Comparison of ENCODE assay signal across 11 cellular contexts in genomic region chr13:37870489-37870845, GRCh38. TPM values are rescaled to one million over a fixed set of nuclear protein-coding genes. Genes with fewer than 3 reads are reported as not detected.
A peak's percentile ranks its signal among the peaks of the same experiment; 100 is the strongest.
DNase-seq lines count a peak whose midpoint lies in the region; ATAC-seq, FAIRE-seq and TF ChIP-seq lines count a peak whose summit lies in the region.
"Had no signal": no experiment of that assay in that cellular context is flagged by ENCODE, and none has a peak within 500 bp of the region (broad histone marks: within the 10 kb centered on the region; RNA-seq: fewer than 3 reads in every experiment).

No MANE protein-coding gene starts in this region.

- H3F3A ChIP-seq in smooth muscle cell (ENCODE audit: low read depth) = peaks cover 3% of the 10 kb centered on the region

- no CpG with 5 or more reads among the region's 9 CpGs for WGBS in H9 (ENCODE audit: extremely low coverage, insufficient read length, low lambda C conversion rate)
- 27% methylated on average over 9 of the region's 9 CpGs for WGBS in smooth muscle cell (ENCODE audit: low lambda C conversion rate)

- peak overlapping the region in 2 of 3 experiments; percentile 28 to 88; a peak in 3 of 7 replicates for H3K27ac Mint-ChIP-seq in H9
- H3K27ac Mint-ChIP-seq in brain = peak overlapping the region in 3 of 5 experiments; percentile 49 to 94 (median 79)
- H3K27ac Mint-ChIP-seq: activated CD8-positive, alpha-beta memory T cell treated with anti-CD3 and anti-CD28 coated beads, Interleukin-2, amount 10 ng/mL, durations not matched to agents 7 days and 5 days had no signal

- H3K27me3 Mint-ChIP-seq in H9 (ENCODE audit: low read depth) (peaks cover 14% of the 10 kb centered on the region), brain (peaks cover 27% of the 10 kb centered on the region)

- no peak overlapping the region for H3K23ac ChIP-seq in H9 (ENCODE audit: insufficient read length, low read depth, low read length)

- H3K4me1 Mint-ChIP-seq in H9 (peaks cover 20 to 35% of the 10 kb centered on the region in 2 experiments), brain (peaks cover 49% of the 10 kb centered on the region)
- H3K4me1 Mint-ChIP-seq: activated CD8-positive, alpha-beta memory T cell treated with anti-CD3 and anti-CD28 coated beads, Interleukin-2, amount 10 ng/mL, durations not matched to agents 7 days and 5 days had no signal

- H3K4me3 ChIP-seq in kidney (ENCODE audit: low read length in 2 of 2) (peak overlapping the region; percentile 65 to 79), smooth muscle cell (peak overlapping the region; percentile 70)

- DNase-seq in H9 (no peak), kidney (no peak), smooth muscle cell (lab: John Stamatoyannopoulos, UW; ENCODE audit: unreplicated experiment) (no peak), posterior vena cava (ENCODE audit: low spot score) (no peak)
- DNase-seq: activated CD8-positive, alpha-beta memory T cell treated with anti-CD3 and anti-CD28 coated beads, Interleukin-2, amount 10 ng/mL, durations not matched to agents 7 days and 5 days; central memory CD4-positive, alpha-beta T cell; MV-4-11 had no signal

- H4K8ac ChIP-seq in H9 (replicated peaks; ENCODE audit: insufficient read length, low read depth, low read length) = no peak overlapping the region

- no peaks in the 10 kb centered on the region; a peak in 1 of 7 replicates for H3K36me3 Mint-ChIP-seq in H9 (ENCODE audit: insufficient read depth in 1 of 3, low read depth in 3 of 3)
- no peaks in the 10 kb centered on the region for H3K36me3 Mint-ChIP-seq in brain

- H2BK15ac ChIP-seq in H9 (ENCODE audit: low read depth, low read length) = no peak overlapping the region

- H4K91ac ChIP-seq in H9 (ENCODE audit: insufficient read length, low read depth, low read length) = no peak overlapping the region

- no peak overlapping the region for H2AK5ac ChIP-seq in H9 (ENCODE audit: insufficient read length, low read length)

- H3K27ac ChIP-seq in H9 (ENCODE audit: insufficient read length, low read depth, low read length) (no peak overlapping the region), kidney (ENCODE audit: low read depth in 2 of 2, low read length in 2 of 2) (no peak overlapping the region), smooth muscle cell (ENCODE audit: low read depth) (no peak overlapping the region)

- H3K23me2 ChIP-seq in H9 (ENCODE audit: insufficient read length, low read depth, low read length, poor library complexity, severe bottlenecking) = peaks cover 14% of the 10 kb centered on the region

- intact Hi-C loops in kidney (cut with DNase I) (no loop called here), posterior vena cava (cut with DNase I) (no loop called here)

- H3K9me3 Mint-ChIP-seq in H9 (no peaks in the 10 kb centered on the region), brain (no peaks in the 10 kb centered on the region)

- H3K4me3 Mint-ChIP-seq in H9 (peak overlapping the region; percentile 85 to 98), brain (peak overlapping the region; percentile 90 to 98 (median 91))
- H3K4me3 Mint-ChIP-seq: activated CD8-positive, alpha-beta memory T cell treated with anti-CD3 and anti-CD28 coated beads, Interleukin-2, amount 10 ng/mL, durations not matched to agents 7 days and 5 days had no signal

- no peaks in the 10 kb centered on the region for H3K79me2 ChIP-seq in H9 (ENCODE audit: insufficient read depth, low read length)
- H3K79me2 ChIP-seq in smooth muscle cell (ENCODE audit: low read depth) = no peaks in the 10 kb centered on the region

- no peak overlapping the region for H3T11ph ChIP-seq in H9 (ENCODE audit: low read length)

- peak; percentile 5; the same call in 1 of the 3 replicates for TF ChIP-seq CTCF in H9 (conservative IDR thresholded peaks at IDR 0.05)
- TF ChIP-seq CTCF in brain (conservative IDR thresholded peaks at IDR 0.05) = peak in 1 of 2 experiments; percentile 4
- TF ChIP-seq CTCF in kidney (IDR thresholded peaks at IDR 0.05; ENCODE audit: borderline replicate concordance, extremely low read depth, insufficient read depth) = no peak
- TF ChIP-seq CTCF in smooth muscle cell (IDR thresholded peaks at IDR 0.05; ENCODE audit: borderline replicate concordance, insufficient read depth, poor library complexity, severe bottlenecking) = no peak

- H3K56ac ChIP-seq in H9 (ENCODE audit: insufficient read length, low read depth, low read length) = no peak overlapping the region

- no peak overlapping the region for H3K9ac ChIP-seq in H9 (ENCODE audit: extremely low read depth, insufficient read length, low read length)
- H3K9ac ChIP-seq in kidney (ENCODE audit: low read length in 2 of 2) = no peak overlapping the region
- no peak overlapping the region for H3K9ac ChIP-seq in smooth muscle cell (ENCODE audit: low read depth)

- H3K4me1 ChIP-seq in H9 (ENCODE audit: insufficient read depth, low read length) = no peaks in the 10 kb centered on the region; the same call in 1 of the 2 replicates
- H3K4me1 ChIP-seq in kidney (ENCODE audit: control insufficient read depth in 1 of 2, insufficient read depth in 1 of 2, low read depth in 1 of 2, low read length in 2 of 2) = peaks cover 0 to 4% of the 10 kb centered on the region in 2 donors
- peaks cover 21% of the 10 kb centered on the region for H3K4me1 ChIP-seq in smooth muscle cell (ENCODE audit: low read depth)

- H3K79me1 ChIP-seq in H9 (ENCODE audit: insufficient read depth, low read depth, low read length, poor library complexity, severe bottlenecking) = no peaks in the 10 kb centered on the region

- no peaks in the 10 kb centered on the region for H4K20me1 ChIP-seq in H9 (ENCODE audit: control insufficient read depth, insufficient read depth, insufficient read length)
- no peaks in the 10 kb centered on the region for H4K20me1 ChIP-seq in smooth muscle cell (ENCODE audit: low read depth)

- no peak overlapping the region for H3K14ac ChIP-seq in H9 (ENCODE audit: insufficient read depth, low read length)

- no peak overlapping the region for H2BK5ac ChIP-seq in H9 (ENCODE audit: insufficient read length, low read length)

- no peak overlapping the region for H4K5ac ChIP-seq in H9 (ENCODE audit: insufficient read length, low read depth, low read length)

- H3K4me2 ChIP-seq in H9 (ENCODE audit: insufficient read depth, insufficient read length, low read length) (peak overlapping the region; percentile 91), smooth muscle cell (peak overlapping the region; percentile 87)

- H2AFZ ChIP-seq in H9 (ENCODE audit: low read length) = no peak overlapping the region
- H2AFZ ChIP-seq in smooth muscle cell (ENCODE audit: low read depth) = peak overlapping the region; percentile 26

- no peak overlapping the region for H3K18ac ChIP-seq in H9 (ENCODE audit: insufficient read length, low read depth, low read length)

- ATAC-seq in HG03095 (IDR thresholded peaks at IDR 0.05; ENCODE audit: unreplicated experiment) (no peak), GM21526 (IDR thresholded peaks at IDR 0.05; ENCODE audit: low FRiP score, unreplicated experiment) (no peak), GM21529 (IDR thresholded peaks at IDR 0.05; ENCODE audit: unreplicated experiment) (no peak)
- ATAC-seq: activated CD8-positive, alpha-beta memory T cell treated with anti-CD3 and anti-CD28 coated beads, Interleukin-2, amount 10 ng/mL, durations not matched to agents 7 days and 5 days had no signal

- H2BK20ac ChIP-seq in H9 (ENCODE audit: low read depth, low read length, poor library complexity, severe bottlenecking) = no peak overlapping the region

- no peak for FAIRE-seq in kidney (lab: Jason Lieb, UNC)

- no peaks in the 10 kb centered on the region; the same call in 1 of the 2 replicates for H3K27me3 ChIP-seq in H9 (ENCODE audit: insufficient read depth, low read length)
- peaks cover 9% of the 10 kb centered on the region for H3K27me3 ChIP-seq in smooth muscle cell (ENCODE audit: low read depth)

- no peak overlapping the region for H2BK12ac ChIP-seq in H9 (ENCODE audit: insufficient read length, low read depth, low read length)

- H3K4ac ChIP-seq in H9 (ENCODE audit: low read depth, low read length) = no peak overlapping the region

- H3K36me3 ChIP-seq in kidney (ENCODE audit: control insufficient read depth in 1 of 2, insufficient read depth in 2 of 2, low read length in 2 of 2) (no peaks in the 10 kb centered on the region), smooth muscle cell (ENCODE audit: low read depth) (no peaks in the 10 kb centered on the region)

- H3K9me3 ChIP-seq in H9 (ENCODE audit: control insufficient read depth, low read depth, low read length) (no peaks in the 10 kb centered on the region), kidney (ENCODE audit: control insufficient read depth in 1 of 2, low read length in 2 of 2) (no peaks in the 10 kb centered on the region), smooth muscle cell (replicated peaks; ENCODE audit: low read depth) (no peaks in the 10 kb centered on the region)

- H2BK120ac ChIP-seq in H9 (ENCODE audit: low read depth, low read length, poor library complexity, severe bottlenecking) = no peak overlapping the region

RNA-seq across cellular contexts. Expression of gene TRPC4, which starts 0.9 kb away (rescaled TPM):
- total RNA-seq in H9 (2021) = 18.9 and 19.0 TPM in 2 replicates
- polyA plus RNA-seq in brain (ENCODE audit: insufficient read depth, low read depth, low replicate concordance) = 0.29 TPM
- 2.9 TPM for total RNA-seq in kidney
- 0.62 TPM for polyA plus RNA-seq in kidney (ENCODE audit: insufficient read depth, low read depth, low replicate concordance)
- not detected in 2 replicates for total RNA-seq in smooth muscle cell
- polyA plus RNA-seq in smooth muscle cell = 0.09 TPM in 1 of 2 replicates, not detected in the other
- 1 to 10 TPM; 5.7 to 7.3 TPM for total RNA-seq in posterior vena cava
- total RNA-seq: activated CD8-positive, alpha-beta memory T cell treated with anti-CD3 and anti-CD28 coated beads, Interleukin-2, amount 10 ng/mL, durations not matched to agents 7 days and 5 days had no signal
